ENCODE assay signal across 8 cellular contexts in the genomic region with DNA sequence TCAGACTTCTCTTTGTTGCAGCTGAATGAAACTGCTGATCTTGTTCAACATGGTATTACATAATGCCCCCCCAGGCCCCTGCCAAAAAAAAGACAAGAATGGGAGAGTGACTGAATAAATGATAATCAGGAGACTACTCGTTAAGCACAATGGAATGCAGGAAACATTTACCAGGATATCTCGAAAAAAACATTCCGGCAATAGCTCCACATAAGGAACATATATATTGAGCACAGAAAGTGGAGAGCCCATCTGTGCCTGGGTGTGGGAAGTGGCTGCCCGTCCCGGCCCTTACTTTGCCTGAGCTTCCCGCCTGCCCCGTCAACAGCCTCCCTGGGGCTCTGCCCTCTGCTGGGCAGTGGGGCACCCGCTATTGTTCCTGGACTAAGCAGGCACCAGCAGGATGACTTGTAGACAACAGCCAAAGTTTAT. TPM values are rescaled to one million over a fixed set of nuclear protein-coding genes. Genes with fewer than 3 reads are reported as not detected.
DNase-seq lines count a peak whose midpoint lies in the region; ATAC-seq and TF ChIP-seq lines count a peak whose summit lies in the region.

No MANE protein-coding gene starts in this region.

- no peaks in the 10 kb centered on the region for H3K9me3 Mint-ChIP-seq in CD8-positive, alpha-beta T cell
- H3K9me3 Mint-ChIP-seq in activated naive CD4-positive, alpha-beta T cell treated with anti-CD3 and anti-CD28 coated beads, Interleukin-2, amount 10 ng/mL, durations not matched to agents 7 days and 5 days = no peaks in the 10 kb centered on the region

- H3K4me3 Mint-ChIP-seq in CD8-positive, alpha-beta T cell = no peak overlapping the region
- H3K4me3 Mint-ChIP-seq in activated naive CD4-positive, alpha-beta T cell treated with anti-CD3 and anti-CD28 coated beads, Interleukin-2, amount 10 ng/mL, durations not matched to agents 7 days and 5 days = no peak overlapping the region

- H3K36me3 ChIP-seq in CD8-positive, alpha-beta T cell (ENCODE audit: insufficient read depth, low read length) = peaks cover 18% of the 10 kb centered on the region
- peaks cover 9% of the 10 kb centered on the region for H3K36me3 ChIP-seq in mesendoderm (ENCODE audit: control insufficient read depth, insufficient read depth, low read length)

- H3K4me1 Mint-ChIP-seq in CD8-positive, alpha-beta T cell (ENCODE audit: low read depth) = peaks cover 8% of the 10 kb centered on the region
- H3K4me1 Mint-ChIP-seq in activated naive CD4-positive, alpha-beta T cell treated with anti-CD3 and anti-CD28 coated beads, Interleukin-2, amount 10 ng/mL, durations not matched to agents 7 days and 5 days = peaks cover 16% of the 10 kb centered on the region

- H4K8ac ChIP-seq in mesendoderm (ENCODE audit: low read depth, low read length) = no peak overlapping the region

- no peak for TF ChIP-seq CTCF in CD8-positive, alpha-beta T cell (IDR thresholded peaks at IDR 0.05)
- TF ChIP-seq CTCF in LNCAP (IDR thresholded peaks at IDR 0.05) = peak; percentile 73

- H3K4ac ChIP-seq in mesendoderm (ENCODE audit: low read depth, low read length) = no peak overlapping the region

- H3K4me1 ChIP-seq in CD8-positive, alpha-beta T cell (ENCODE audit: insufficient read depth, low read length) = no peaks in the 10 kb centered on the region
- H3K4me1 ChIP-seq in mesendoderm (ENCODE audit: control insufficient read depth, low read depth, low read length) = no peaks in the 10 kb centered on the region

- H3K79me2 ChIP-seq in mesendoderm (ENCODE audit: control insufficient read depth, insufficient read depth, low read length) = no peaks in the 10 kb centered on the region

- no peak overlapping the region for H3K27ac ChIP-seq in CD8-positive, alpha-beta T cell (ENCODE audit: low read depth, low read length)
- no peak overlapping the region for H3K27ac ChIP-seq in mesendoderm (ENCODE audit: low read depth, low read length)

- WGBS in mesendoderm (ENCODE audit: extremely low coverage, insufficient coverage, low lambda C conversion rate) = no CpG with 5 or more reads among the region's 8 CpGs

- no peak overlapping the region for H3K56ac ChIP-seq in mesendoderm (ENCODE audit: low read length)

- H3K9ac ChIP-seq in mesendoderm (ENCODE audit: low read length) = no peak overlapping the region

- H3K23ac ChIP-seq in mesendoderm (ENCODE audit: low read length) = no peak overlapping the region

- POLR2A ChIA-PET in CD8-positive, alpha-beta T cell (lab: Charles Lee) = interaction anchor here (0.6 kb wide), 1 partner anchor 267 kb away, joined by 3 read pairs; no protein-coding TSS in a partner anchor

- CTCF ChIA-PET in CD8-positive, alpha-beta T cell (lab: Charles Lee) = interaction anchor here (1.7 kb wide), 1 partner anchor 108 kb away, joined by 5 read pairs; no protein-coding TSS in a partner anchor
- CTCF ChIA-PET in activated naive CD4-positive, alpha-beta T cell treated with anti-CD3 and anti-CD28 coated beads, Interleukin-2, amount 10 ng/mL, durations not matched to agents 7 days and 5 days (lab: Charles Lee) = interaction anchor here (1.2 to 1.6 kb wide), 3 partner anchors 13 to 121 kb away, joined by 3 to 5 read pairs (median 3); no protein-coding TSS in a partner anchor

- no peaks in the 10 kb centered on the region for H3K27me3 ChIP-seq in CD8-positive, alpha-beta T cell (ENCODE audit: insufficient read depth, low read length)
- no peaks in the 10 kb centered on the region for H3K27me3 ChIP-seq in mesendoderm (ENCODE audit: insufficient read depth, low read length, poor library complexity)

- peaks cover 49% of the 10 kb centered on the region for H3K36me3 Mint-ChIP-seq in CD8-positive, alpha-beta T cell
- peaks cover 36% of the 10 kb centered on the region for H3K36me3 Mint-ChIP-seq in activated naive CD4-positive, alpha-beta T cell treated with anti-CD3 and anti-CD28 coated beads, Interleukin-2, amount 10 ng/mL, durations not matched to agents 7 days and 5 days

- no peak overlapping the region for H2BK120ac ChIP-seq in mesendoderm (ENCODE audit: low read depth, low read length)

- peak in 1 of 7 experiments; percentile 22 for DNase-seq in CD8-positive, alpha-beta T cell
- DNase-seq in cerebellar cortex (ENCODE audit: low spot score) = peak; percentile 37
- peak; percentile 43 for DNase-seq in mesendoderm
- no peak for DNase-seq in activated naive CD4-positive, alpha-beta T cell treated with anti-CD3 and anti-CD28 coated beads, Interleukin-2, amount 10 ng/mL, durations not matched to agents 7 days and 5 days
- DNase-seq in 8988T = no peak
- no peak for DNase-seq in NCI-H1048 (lab: John Stamatoyannopoulos, UW)
- DNase-seq in KG1 (lab: John Stamatoyannopoulos, UW) = no peak

- H2BK5ac ChIP-seq in mesendoderm (ENCODE audit: low read length) = no peak overlapping the region

- peak overlapping the region; percentile 37 for H3K27ac Mint-ChIP-seq in CD8-positive, alpha-beta T cell
- H3K27ac Mint-ChIP-seq in activated naive CD4-positive, alpha-beta T cell treated with anti-CD3 and anti-CD28 coated beads, Interleukin-2, amount 10 ng/mL, durations not matched to agents 7 days and 5 days = no peak overlapping the region

- H3K4me2 ChIP-seq in mesendoderm (ENCODE audit: low read length) = no peak overlapping the region

- no peaks in the 10 kb centered on the region for H3K27me3 Mint-ChIP-seq in CD8-positive, alpha-beta T cell (ENCODE audit: low read depth)
- no peaks in the 10 kb centered on the region for H3K27me3 Mint-ChIP-seq in activated naive CD4-positive, alpha-beta T cell treated with anti-CD3 and anti-CD28 coated beads, Interleukin-2, amount 10 ng/mL, durations not matched to agents 7 days and 5 days

- H3K18ac ChIP-seq in mesendoderm (ENCODE audit: low read length) = no peak overlapping the region

- no peaks in the 10 kb centered on the region for H3K79me1 ChIP-seq in mesendoderm (ENCODE audit: low read length)

- no peaks in the 10 kb centered on the region for H3K9me3 ChIP-seq in CD8-positive, alpha-beta T cell (ENCODE audit: low read length)

- intact Hi-C loops in CD8-positive, alpha-beta T cell (cut with DNase I, micrococcal nuclease) = loop anchor here in 1 of 2 experiments (2.0 kb wide), 1 partner anchor 262 kb away; no protein-coding TSS in a partner anchor

- H3K4me3 ChIP-seq in CD8-positive, alpha-beta T cell (ENCODE audit: low read depth, low read length) = no peak overlapping the region
- no peak overlapping the region for H3K4me3 ChIP-seq in mesendoderm (ENCODE audit: low read length)

- no peak overlapping the region for H2AK5ac ChIP-seq in mesendoderm (ENCODE audit: low read length)

- ATAC-seq in CD8-positive, alpha-beta T cell = no peak

- no peak overlapping the region for H2BK15ac ChIP-seq in mesendoderm (replicated peaks; ENCODE audit: low read depth)

- H4K5ac ChIP-seq in mesendoderm (ENCODE audit: low read length) = no peak overlapping the region

RNA-seq across cellular contexts. Expression of a gene that starts 13.4 kb away (rescaled TPM):
- 10 to 100 TPM; 36.6 to 40.3 TPM for total RNA-seq in CD8-positive, alpha-beta T cell
- 15.8 TPM for polyA plus RNA-seq in mesendoderm (2013, experiment 1 of 2)
- 15.4 TPM for polyA plus RNA-seq in mesendoderm (2013, experiment 2 of 2)

RNA-seq across cellular contexts. Expression of a gene that starts 23.4 kb away (rescaled TPM):
- 1 to 10 TPM; 1.1 to 1.4 TPM for total RNA-seq in CD8-positive, alpha-beta T cell
- 1.4 TPM for polyA plus RNA-seq in mesendoderm (2013, experiment 1 of 2)
- polyA plus RNA-seq in mesendoderm (2013, experiment 2 of 2) = 1.1 TPM

Comparison
In these comparisons a context has a peak if more than half of its experiments do, and no peak if none do; other contexts are left out.
1. DNase-seq: peak in cerebellar cortex (single experiment) and mesendoderm (single experiment); none in activated naive CD4-positive, alpha-beta T cell treated with anti-CD3 and anti-CD28 coated beads, Interleukin-2, amount 10 ng/mL, durations not matched to agents 7 days and 5 days (single experiment), 8988T (single experiment), NCI-H1048 (single experiment) and KG1 (single experiment).